In the genomic region with DNA sequence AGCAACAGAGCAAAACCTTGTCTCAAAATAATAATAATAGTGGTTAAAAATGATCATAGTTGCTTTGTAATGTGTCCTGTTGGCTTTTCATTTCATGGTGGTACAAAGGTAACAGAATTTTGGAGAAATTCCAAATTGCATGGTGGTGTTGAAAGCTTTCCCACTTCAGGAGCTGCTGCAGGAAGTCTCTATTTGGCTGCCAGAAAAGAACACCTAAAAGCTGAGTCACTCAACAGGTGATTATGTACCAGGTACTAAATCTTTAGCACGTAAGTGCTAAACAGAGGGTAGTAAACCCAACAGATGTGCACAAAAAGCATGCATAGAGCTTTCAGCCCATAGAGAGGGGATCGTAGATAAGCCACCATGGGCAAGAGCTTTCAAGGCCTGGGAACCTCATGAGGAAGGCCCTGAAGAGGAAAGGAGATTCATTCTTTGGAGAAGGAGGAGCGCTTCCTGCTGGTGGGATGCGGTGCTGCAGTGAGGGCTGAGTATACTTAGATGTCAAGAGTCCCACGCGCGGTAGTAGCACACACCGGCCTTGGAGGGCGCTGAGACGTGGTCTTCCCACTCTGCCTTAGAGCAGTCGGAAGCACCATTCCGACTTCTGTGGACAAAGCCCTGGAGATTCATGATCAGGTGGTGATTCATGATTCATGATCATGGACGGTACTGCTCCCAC, we compare ENCODE assay signal across 8 cellular contexts.
A peak's percentile ranks its signal among the peaks of the same experiment; 100 is the strongest.
DNase-seq lines count a peak whose midpoint lies in the region; ATAC-seq and TF ChIP-seq lines count a peak whose summit lies in the region.

No MANE protein-coding gene starts in this region.

- no peaks in the 10 kb centered on the region for H3K36me3 ChIP-seq in KMS-11 (ENCODE audit: insufficient read depth)
- H3K36me3 ChIP-seq in prostate gland = no peaks in the 10 kb centered on the region

- DNase-seq in GM12865 (ENCODE audit: low read depth) = peak; percentile 42
- DNase-seq in activated B cell treated with CpG ODN at 0.5 μM for 24 hours = no peak
- DNase-seq in epithelial cell of proximal tubule (ENCODE audit: low read depth) = no peak
- DNase-seq in retinal pigment epithelial cell (ENCODE audit: low read depth) = no peak
- no peak for DNase-seq in prostate gland (ENCODE audit: low spot score)

- no peaks in the 10 kb centered on the region for H3K9me3 Mint-ChIP-seq in activated B cell treated with CpG ODN at 0.5 μM for 24 hours

- H3K4me3 ChIP-seq in GM12865 (ENCODE audit: low read depth, low read length) (no peak overlapping the region), KMS-11 (IDR thresholded peaks at IDR 0.05; ENCODE audit: insufficient read depth, low read depth, low read length) (no peak overlapping the region), epithelial cell of proximal tubule (ENCODE audit: low read depth, low read length) (no peak overlapping the region), retinal pigment epithelial cell (ENCODE audit: low read length) (no peak overlapping the region), prostate gland (no peak overlapping the region)

- H3K27me3 Mint-ChIP-seq in activated B cell treated with CpG ODN at 0.5 μM for 24 hours = no peaks in the 10 kb centered on the region

- no peak overlapping the region for H3K4me3 Mint-ChIP-seq in activated B cell treated with CpG ODN at 0.5 μM for 24 hours

- no peak overlapping the region for H2AFZ ChIP-seq in KMS-11 (ENCODE audit: low read depth)

- 83% methylated on average over 13 of the region's 13 CpGs for WGBS in prostate gland

- H3K9ac ChIP-seq in KMS-11 = no peak overlapping the region

- intact Hi-C loops in activated B cell treated with CpG ODN at 0.5 μM for 24 hours (cut with micrococcal nuclease) = no loop called here
- intact Hi-C loops in prostate gland (cut with DNase I) = no loop called here

- no peak for TF ChIP-seq POLR2A in prostate gland (IDR thresholded peaks at IDR 0.05)

- no peak overlapping the region for H3K27ac Mint-ChIP-seq in activated B cell treated with CpG ODN at 0.5 μM for 24 hours

- H3K27me3 ChIP-seq in KMS-11 (ENCODE audit: insufficient read depth, low read depth) = no peaks in the 10 kb centered on the region
- no peaks in the 10 kb centered on the region for H3K27me3 ChIP-seq in prostate gland (replicated peaks; ENCODE audit: insufficient read depth)

- H3K9me3 ChIP-seq in prostate gland = no peaks in the 10 kb centered on the region

- H3K4me1 Mint-ChIP-seq in activated B cell treated with CpG ODN at 0.5 μM for 24 hours = peaks cover 9% of the 10 kb centered on the region

- H3K79me2 ChIP-seq in KMS-11 (ENCODE audit: insufficient read depth, low read depth) = no peaks in the 10 kb centered on the region

- no peak overlapping the region for H3K4me2 ChIP-seq in KMS-11

- POLR2A ChIA-PET in activated B cell treated with CpG ODN at 0.5 μM for 24 hours (lab: Charles Lee) = interaction anchor here (1.6 kb wide), 1 partner anchor 162 kb away, joined by 3 read pairs; no protein-coding TSS in a partner anchor

- H3K36me3 Mint-ChIP-seq in activated B cell treated with CpG ODN at 0.5 μM for 24 hours (ENCODE audit: low read depth) = peaks cover 29% of the 10 kb centered on the region

- TF ChIP-seq CTCF in GM12865 (IDR thresholded peaks at IDR 0.05; ENCODE audit: insufficient read depth, low read depth, low read length, missing control alignments) = peak; percentile 56
- peak; percentile 43 for TF ChIP-seq CTCF in KMS-11 (conservative IDR thresholded peaks at IDR 0.05; ENCODE audit: low read depth, low read length)
- TF ChIP-seq CTCF in activated B cell treated with CpG ODN at 0.5 μM for 24 hours (IDR thresholded peaks at IDR 0.05) = no peak
- peak; percentile 79 for TF ChIP-seq CTCF in epithelial cell of proximal tubule (conservative IDR thresholded peaks at IDR 0.05; ENCODE audit: low read depth, low read length)
- peak; percentile 42 for TF ChIP-seq CTCF in retinal pigment epithelial cell (conservative IDR thresholded peaks at IDR 0.05; ENCODE audit: low read depth, low read length)
- TF ChIP-seq CTCF in prostate gland (IDR thresholded peaks at IDR 0.05) = peak in 1 of 4 experiments; percentile 17

- H4K20me1 ChIP-seq in KMS-11 (ENCODE audit: insufficient read depth) = no peaks in the 10 kb centered on the region

- no peak overlapping the region for H3K27ac ChIP-seq in KMS-11
- no peak overlapping the region for H3K27ac ChIP-seq in prostate gland

- CTCF ChIA-PET in activated B cell treated with CpG ODN at 0.5 μM for 24 hours (lab: Charles Lee) = interaction anchor here (0.8 to 12.5 kb wide), 4 partner anchors 11 to 163 kb away, joined by 3 to 327 read pairs (median 4); partner anchors contain the start of gene RALA

- ATAC-seq in activated B cell treated with CpG ODN at 0.5 μM for 24 hours (ENCODE audit: low read depth) = peak; percentile 58
- no peak for ATAC-seq in GM21423 (IDR thresholded peaks at IDR 0.05; ENCODE audit: unreplicated experiment)
- ATAC-seq in GM18502 (IDR thresholded peaks at IDR 0.05; ENCODE audit: poor library complexity, unreplicated experiment) = no peak

- peaks cover 5% of the 10 kb centered on the region for H3K4me1 ChIP-seq in KMS-11 (ENCODE audit: low read depth, poor library complexity, severe bottlenecking)
- H3K4me1 ChIP-seq in prostate gland (replicated peaks) = no peaks in the 10 kb centered on the region
